ENCODE assay signal across 30 cellular contexts in the genomic region with DNA sequence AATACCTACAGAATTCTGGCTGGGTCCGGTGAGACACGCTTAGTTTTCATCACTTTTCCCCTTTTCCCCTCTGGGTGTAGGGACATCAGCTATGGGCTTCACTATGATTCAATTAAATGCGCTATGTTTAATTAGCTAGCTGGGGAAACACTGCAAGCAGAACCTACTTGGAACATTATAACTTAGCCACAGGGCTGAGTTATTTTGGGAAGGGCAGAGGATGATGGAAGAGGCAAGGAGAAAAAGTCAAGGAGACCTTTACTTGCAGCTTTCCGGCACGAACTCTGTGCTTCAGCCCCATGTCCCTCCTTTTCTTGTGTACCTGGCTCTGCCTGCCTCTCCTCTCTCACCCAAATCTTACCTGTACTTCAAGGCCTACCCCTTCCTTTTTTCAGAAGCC.
"Had no signal": no experiment of that assay in that cellular context is flagged by ENCODE, and none has a peak within 500 bp of the region (broad histone marks: within the 10 kb centered on the region; RNA-seq: fewer than 3 reads in every experiment).

No MANE protein-coding gene starts in this region.

- H3K36me3 ChIP-seq: neutrophil, pancreas, prostate gland, right lobe of liver, sigmoid colon, suprapubic skin, tibial artery, transverse colon, upper lobe of right lung, uterus had no signal

- DNase-seq: naive thymus-derived CD8-positive, alpha-beta T cell; nephron progenitor cell; nucleus accumbens; pancreas; retina; right cardiac atrium; right lobe of liver; sigmoid colon; small intestine; stimulated activated CD4-positive, alpha-beta T cell treated with anti-CD3 and anti-CD28 coated beads, Interleukin-15, amount 100 ng/mL, for 24 hours; stimulated activated CD4-positive, alpha-beta T cell treated with anti-CD3 and anti-CD28 coated beads, Interleukin-2, amount 100 ng/mL, for 24 hours; stimulated activated CD4-positive, alpha-beta T cell treated with anti-CD3 and anti-CD28 coated beads, Interleukin-4, amount 100 ng/mL, for 1 hour; stimulated activated CD4-positive, alpha-beta T cell treated with anti-CD3 and anti-CD28 coated beads, Interleukin-4, amount 100 ng/mL, for 4 hours; stimulated activated CD8-positive, alpha-beta memory T cell treated with anti-CD3 and anti-CD28 coated beads, Interleukin-4, amount 100 ng/mL, for 48 hours; stimulated activated naive CD4-positive, alpha-beta T cell; stimulated activated naive CD8-positive, alpha-beta T cell treated with anti-CD3 and anti-CD28 coated beads, Interleukin-15, amount 100 ng/mL, for 72 hours; stimulated activated naive CD8-positive, alpha-beta T cell treated with anti-CD3 and anti-CD28 coated beads, Interleukin-15, Interleukin-2, amounts not matched to agents 100 U/mL and 50 U/mL, for 24 hours; substantia nigra; testis; tibial artery; transverse colon; upper lobe of right lung; uterus had no signal

- H3K27ac ChIP-seq: neutrophil, pancreas, prostate gland, right lobe of liver, sigmoid colon, suprapubic skin, testis, tibial artery, transverse colon, upper lobe of right lung, uterus had no signal

- H3K9me3 Mint-ChIP-seq: natural killer cell treated with Interleukin-12 subunit alpha and Interleukin-12 subunit beta and Interleukin-15 and Interleukin-18, amount 100 ng/mL, for 72 hours; type B pancreatic cell had no signal

- H3K4me1 Mint-ChIP-seq: naive thymus-derived CD8-positive, alpha-beta T cell; neural crest cell; stimulated activated memory B cell treated with anti-CD40 and anti-IgM and Interleukin-4, amounts not matched to agents 10 μg/mL and 1 μg/mL and 100 μg/mL, for 72 hours; stimulated activated naive CD8-positive, alpha-beta T cell treated with anti-CD3 and anti-CD28 coated beads, Interleukin-15, amount 100 ng/mL, for 72 hours had no signal

- H3K4me1 ChIP-seq: pancreas, prostate gland, right lobe of liver, sigmoid colon, suprapubic skin, testis, tibial artery, transverse colon, upper lobe of right lung, uterus had no signal

- H3K4me3 ChIP-seq: pancreas, prostate gland, right lobe of liver, sigmoid colon, suprapubic skin, testis, tibial artery, transverse colon, upper lobe of right lung, uterus had no signal

- H3K4me3 Mint-ChIP-seq: naive thymus-derived CD8-positive, alpha-beta T cell; natural killer cell treated with Interleukin-12 subunit alpha and Interleukin-12 subunit beta and Interleukin-15 and Interleukin-18, amount 100 ng/mL, for 72 hours; nephron progenitor cell; neural crest cell; stimulated activated memory B cell treated with anti-CD40 and anti-IgM and Interleukin-4, amounts not matched to agents 10 μg/mL and 1 μg/mL and 100 μg/mL, for 72 hours; stimulated activated naive CD8-positive, alpha-beta T cell treated with anti-CD3 and anti-CD28 coated beads, Interleukin-15, amount 100 ng/mL, for 72 hours; type B pancreatic cell had no signal

- H3K27ac Mint-ChIP-seq: naive thymus-derived CD8-positive, alpha-beta T cell; natural killer cell treated with Interleukin-12 subunit alpha and Interleukin-12 subunit beta and Interleukin-15 and Interleukin-18, amount 100 ng/mL, for 72 hours; nephron progenitor cell; stimulated activated memory B cell treated with anti-CD40 and anti-IgM and Interleukin-4, amounts not matched to agents 10 μg/mL and 1 μg/mL and 100 μg/mL, for 72 hours; stimulated activated naive CD8-positive, alpha-beta T cell treated with anti-CD3 and anti-CD28 coated beads, Interleukin-15, amount 100 ng/mL, for 72 hours; type B pancreatic cell had no signal

- ATAC-seq: naive thymus-derived CD8-positive, alpha-beta T cell; natural killer cell treated with Interleukin-12 subunit alpha and Interleukin-12 subunit beta and Interleukin-15 and Interleukin-18, amount 100 ng/mL, for 72 hours; pancreas; right cardiac atrium; right lobe of liver; stimulated activated memory B cell treated with anti-CD40 and anti-IgM and Interleukin-4, amounts not matched to agents 10 μg/mL and 1 μg/mL and 100 μg/mL, for 72 hours; stimulated activated naive CD8-positive, alpha-beta T cell treated with anti-CD3 and anti-CD28 coated beads, Interleukin-15, amount 100 ng/mL, for 72 hours; stimulated activated naive CD8-positive, alpha-beta T cell treated with anti-CD3 and anti-CD28 coated beads, Interleukin-15, Interleukin-2, amounts not matched to agents 100 U/mL and 50 U/mL, for 24 hours; upper lobe of right lung had no signal

- H3K27me3 ChIP-seq: neutrophil, pancreas, right lobe of liver, sigmoid colon, suprapubic skin, testis, transverse colon, upper lobe of right lung, uterus had no signal

- H3K36me3 Mint-ChIP-seq: naive thymus-derived CD8-positive, alpha-beta T cell; natural killer cell treated with Interleukin-12 subunit alpha and Interleukin-12 subunit beta and Interleukin-15 and Interleukin-18, amount 100 ng/mL, for 72 hours; stimulated activated memory B cell treated with anti-CD40 and anti-IgM and Interleukin-4, amounts not matched to agents 10 μg/mL and 1 μg/mL and 100 μg/mL, for 72 hours; type B pancreatic cell had no signal
